ENCODE assay signal across 8 cellular contexts in genomic region chr7:106176414-106177294, GRCh38.
DNase-seq lines count a peak whose midpoint lies in the region; ATAC-seq and TF ChIP-seq lines count a peak whose summit lies in the region.

No MANE protein-coding gene starts in this region.

- H3K27me3 ChIP-seq in gastroesophageal sphincter (no peaks in the 10 kb centered on the region), ovary (no peaks in the 10 kb centered on the region), thoracic aorta (replicated peaks; ENCODE audit: insufficient read depth) (no peaks in the 10 kb centered on the region)

- TF ChIP-seq EP300 in gastroesophageal sphincter (IDR thresholded peaks at IDR 0.05) (no peak), ovary (IDR thresholded peaks at IDR 0.05) (no peak)

- H3K9me3 ChIP-seq in gastroesophageal sphincter: no peaks in the 10 kb centered on the region
- H3K9me3 ChIP-seq in ovary: no peaks in the 10 kb centered on the region
- H3K9me3 ChIP-seq in thoracic aorta: no peaks in the 10 kb centered on the region

- H3K4me3 ChIP-seq in gastroesophageal sphincter: no peak overlapping the region
- H3K4me3 ChIP-seq in ovary: no peak overlapping the region
- no peak overlapping the region for H3K4me3 ChIP-seq in thoracic aorta

- peak; percentile 75 for ATAC-seq in GM19043 (IDR thresholded peaks at IDR 0.05; ENCODE audit: low read depth, unreplicated experiment)
- peak; percentile 88 for ATAC-seq in gastroesophageal sphincter
- ATAC-seq in thoracic aorta (ENCODE audit: insufficient number of reproducible peaks, low FRiP score, low read depth): no peak

- intact Hi-C loops in ovary (cut with DNase I): loop anchor here (2.0 to 10.0 kb wide), 5 partner anchors 108 to 488 kb away; partner anchors contain the start of genes CCDC71L (in 1 of the 4) and NAMPT (in 1 of the 4)

- 38 to 56% methylated on average over 3 of the region's 11 CpGs for WGBS in gastroesophageal sphincter (ENCODE audit: low coverage in 1 of 2), 2 donors
- 14 to 19% (median 17%) methylated on average over 11 of the region's 11 CpGs for WGBS in ovary, 3 donors

- no peaks in the 10 kb centered on the region for H3K36me3 ChIP-seq in gastroesophageal sphincter
- H3K36me3 ChIP-seq in ovary: no peaks in the 10 kb centered on the region
- no peaks in the 10 kb centered on the region for H3K36me3 ChIP-seq in thoracic aorta

- in situ Hi-C loops in KBM-7 (cut with MboI; ENCODE audit: low pct_unique_long_range_greater_than_20kb, low sequenced_read_pairs): loop anchor here (10.0 to 25.0 kb wide), 2 partner anchors 186 to 288 kb away; no protein-coding TSS in a partner anchor

- H3K4me1 ChIP-seq in gastroesophageal sphincter: peaks cover 0 to 17% (median 6%) of the 10 kb centered on the region in 3 donors
- H3K4me1 ChIP-seq in ovary (ENCODE audit: insufficient read depth): peaks cover 2% of the 10 kb centered on the region
- H3K4me1 ChIP-seq in thoracic aorta (ENCODE audit: control insufficient read depth in 1 of 2, low read depth in 2 of 2): peaks cover 0 to 12% of the 10 kb centered on the region in 2 donors

- peak; percentile 99 for TF ChIP-seq CTCF in RWPE1 (conservative IDR thresholded peaks at IDR 0.05; ENCODE audit: low read depth)
- TF ChIP-seq CTCF in gastroesophageal sphincter (IDR thresholded peaks at IDR 0.05): peak; percentile 86 to 97 (median 96)
- peak; percentile 57 to 86 (median 78) for TF ChIP-seq CTCF in ovary (IDR thresholded peaks at IDR 0.05)
- peak; percentile 96 for TF ChIP-seq CTCF in thoracic aorta (IDR thresholded peaks at IDR 0.05)

- DNase-seq in AG20443 (ENCODE audit: low spot score) (peak; percentile 95), KBM-7 (peak; percentile 84), RWPE1 (ENCODE audit: low spot score) (peak; percentile 86), ovary (peak; percentile 75 to 91 (median 81)), thoracic aorta (ENCODE audit: low spot score) (peak; percentile 38)
- DNase-seq in activated effector memory CD4-positive, alpha-beta T cell treated with anti-CD3 and anti-CD28 coated beads, Interleukin-2, amount 50 U/mL, for 16 hours: peak; percentile 89

- H3K27ac ChIP-seq in RWPE1 (no peak overlapping the region), gastroesophageal sphincter (peak overlapping the region in 1 of 4 donors; percentile 35), ovary (no peak overlapping the region), thoracic aorta (no peak overlapping the region)

- POLR2A ChIA-PET in RWPE1 (lab: Yijun Ruan, JAX; ENCODE audit: low non-redundant PET): no interaction called here

- TF ChIP-seq POLR2A in gastroesophageal sphincter (IDR thresholded peaks at IDR 0.05) (no peak), ovary (IDR thresholded peaks at IDR 0.05) (no peak)

- CTCF ChIA-PET in RWPE1 (lab: Yijun Ruan, JAX): interaction anchor here (0.5 to 5.2 kb wide), 29 partner anchors 9 to 1099 kb away, joined by 3 to 92 read pairs (median 5); no protein-coding TSS in a partner anchor

Comparison
In these comparisons a context has a peak if more than half of its experiments do, and no peak if none do; other contexts are left out.
1. DNase-seq: peak in every context shown above with its lines; median percentile 95 in AG20443; 89 in activated effector memory CD4-positive, alpha-beta T cell treated with anti-CD3 and anti-CD28 coated beads, Interleukin-2, amount 50 U/mL, for 16 hours; 86 in RWPE1; 84 in KBM-7; 81 in ovary; 38 in thoracic aorta.